ENCODE assay signal across 10 cellular contexts in the genomic region with DNA sequence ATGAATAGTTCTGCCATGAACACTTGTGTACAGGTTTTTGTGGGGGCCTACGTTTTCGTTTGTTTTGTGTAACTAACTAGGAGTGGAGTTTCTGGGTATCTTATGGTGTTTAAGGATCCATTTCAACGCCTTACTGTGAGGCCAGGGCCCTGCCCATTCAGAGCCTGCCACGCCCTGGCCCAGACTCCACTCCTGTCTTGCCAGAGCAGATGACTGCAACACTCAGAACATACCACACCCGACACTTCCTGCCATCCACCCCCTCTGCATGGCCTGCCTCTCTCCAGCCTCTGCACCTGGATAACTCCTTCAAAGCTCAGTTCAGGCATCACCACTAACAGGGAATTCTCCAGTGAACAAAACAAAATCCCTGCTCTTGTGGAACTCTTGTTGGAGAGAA. TPM values are rescaled to one million over a fixed set of nuclear protein-coding genes. Genes with fewer than 3 reads are reported as not detected.
DNase-seq lines count a peak whose midpoint lies in the region; ATAC-seq and TF ChIP-seq lines count a peak whose summit lies in the region.
"Had no signal": no experiment of that assay in that cellular context is flagged by ENCODE, and none has a peak within 500 bp of the region (broad histone marks: within the 10 kb centered on the region; RNA-seq: fewer than 3 reads in every experiment).

No MANE protein-coding gene starts in this region.

- CTCF ChIA-PET in activated CD4-positive, alpha-beta T cell treated with anti-CD3 and anti-CD28 coated beads for 36 hours (lab: Charles Lee): interaction anchor here (3.0 kb wide), 1 partner anchor 41 kb away, joined by 10 read pairs; no protein-coding TSS in a partner anchor
- CTCF ChIA-PET in activated naive CD4-positive, alpha-beta T cell treated with anti-CD3 and anti-CD28 coated beads for 36 hours (lab: Charles Lee): interaction anchor here (1.1 to 5.5 kb wide), 2 partner anchors 12 to 42 kb away, joined by 3 to 38 read pairs; partner anchors contain the start of gene RGCC
- CTCF ChIA-PET in HEK293T (lab: Yijun Ruan, JAX): interaction anchor here (0.6 kb wide), 1 partner anchor 148 kb away, joined by 3 read pairs; no protein-coding TSS in a partner anchor

- no peaks in the 10 kb centered on the region for H3K27me3 ChIP-seq in MG63

- ATAC-seq in activated CD4-positive, alpha-beta T cell treated with anti-CD3 and anti-CD28 coated beads for 36 hours: peak; percentile 75
- peak; percentile 63 for ATAC-seq in stimulated activated memory B cell treated with anti-CD40 and anti-IgM and Interleukin-4, amounts not matched to agents 10 μg/mL and 1 μg/mL and 100 μg/mL, for 72 hours
- ATAC-seq: Panc1 had no signal

- peaks cover 19% of the 10 kb centered on the region for H3K9me3 Mint-ChIP-seq in activated CD4-positive, alpha-beta T cell treated with anti-CD3 and anti-CD28 coated beads for 36 hours (ENCODE audit: low read depth)
- peaks cover 9% of the 10 kb centered on the region for H3K9me3 Mint-ChIP-seq in activated naive CD4-positive, alpha-beta T cell treated with anti-CD3 and anti-CD28 coated beads for 36 hours
- H3K9me3 Mint-ChIP-seq in stimulated activated memory B cell treated with anti-CD40 and anti-IgM and Interleukin-4, amounts not matched to agents 10 μg/mL and 1 μg/mL and 100 μg/mL, for 72 hours: peaks cover 3% of the 10 kb centered on the region

- H3K27ac Mint-ChIP-seq in activated CD4-positive, alpha-beta T cell treated with anti-CD3 and anti-CD28 coated beads for 36 hours: no peak overlapping the region
- peak overlapping the region; percentile 57 for H3K27ac Mint-ChIP-seq in activated naive CD4-positive, alpha-beta T cell treated with anti-CD3 and anti-CD28 coated beads for 36 hours
- peak overlapping the region; percentile 71 for H3K27ac Mint-ChIP-seq in stimulated activated memory B cell treated with anti-CD40 and anti-IgM and Interleukin-4, amounts not matched to agents 10 μg/mL and 1 μg/mL and 100 μg/mL, for 72 hours

- H3K4me3 ChIP-seq in MG63: no peak overlapping the region

- intact Hi-C loops in activated CD4-positive, alpha-beta T cell treated with anti-CD3 and anti-CD28 coated beads for 36 hours (cut with DNase I, micrococcal nuclease): no loop called here
- intact Hi-C loops in activated naive CD4-positive, alpha-beta T cell treated with anti-CD3 and anti-CD28 coated beads for 36 hours (cut with micrococcal nuclease): no loop called here
- intact Hi-C loops in posterior vena cava (cut with DNase I): no loop called here

- POLR2A ChIA-PET in activated CD4-positive, alpha-beta T cell treated with anti-CD3 and anti-CD28 coated beads for 36 hours (lab: Charles Lee): no interaction called here
- POLR2A ChIA-PET in HEK293T (lab: Yijun Ruan, JAX): no interaction called here

- DNase-seq in activated CD4-positive, alpha-beta T cell treated with anti-CD3 and anti-CD28 coated beads for 36 hours: peak; percentile 66
- no peak for DNase-seq in activated CD4-positive, alpha-beta T cell treated with anti-CD3 and anti-CD28 coated beads, Interleukin-2, amount 50 U/mL, for 4 hours
- DNase-seq in MG63 (peak; percentile 57), cortex of kidney (lab: John Stamatoyannopoulos, UW) (no peak), posterior vena cava (ENCODE audit: low spot score) (no peak), HEK293T (ENCODE audit: extremely low spot score) (no peak)
- DNase-seq in activated naive CD4-positive, alpha-beta T cell treated with anti-CD3 and anti-CD28 coated beads for 36 hours: peak; percentile 77
- DNase-seq: occipital lobe had no signal

- H3K4me3 Mint-ChIP-seq in activated CD4-positive, alpha-beta T cell treated with anti-CD3 and anti-CD28 coated beads for 36 hours: no peak overlapping the region
- no peak overlapping the region for H3K4me3 Mint-ChIP-seq in activated naive CD4-positive, alpha-beta T cell treated with anti-CD3 and anti-CD28 coated beads for 36 hours
- no peak overlapping the region for H3K4me3 Mint-ChIP-seq in stimulated activated memory B cell treated with anti-CD40 and anti-IgM and Interleukin-4, amounts not matched to agents 10 μg/mL and 1 μg/mL and 100 μg/mL, for 72 hours

- no peaks in the 10 kb centered on the region for H3K27me3 Mint-ChIP-seq in activated CD4-positive, alpha-beta T cell treated with anti-CD3 and anti-CD28 coated beads for 36 hours
- no peaks in the 10 kb centered on the region for H3K27me3 Mint-ChIP-seq in activated naive CD4-positive, alpha-beta T cell treated with anti-CD3 and anti-CD28 coated beads for 36 hours (ENCODE audit: low read depth)
- H3K27me3 Mint-ChIP-seq in stimulated activated memory B cell treated with anti-CD40 and anti-IgM and Interleukin-4, amounts not matched to agents 10 μg/mL and 1 μg/mL and 100 μg/mL, for 72 hours: no peaks in the 10 kb centered on the region

- H3K36me3 ChIP-seq in MG63: no peaks in the 10 kb centered on the region

- H3K4me1 Mint-ChIP-seq in activated CD4-positive, alpha-beta T cell treated with anti-CD3 and anti-CD28 coated beads for 36 hours: peaks cover 73% of the 10 kb centered on the region
- peaks cover 81% of the 10 kb centered on the region for H3K4me1 Mint-ChIP-seq in activated naive CD4-positive, alpha-beta T cell treated with anti-CD3 and anti-CD28 coated beads for 36 hours (ENCODE audit: low read depth)
- peaks cover 79% of the 10 kb centered on the region for H3K4me1 Mint-ChIP-seq in stimulated activated memory B cell treated with anti-CD40 and anti-IgM and Interleukin-4, amounts not matched to agents 10 μg/mL and 1 μg/mL and 100 μg/mL, for 72 hours

- H3K9me3 ChIP-seq in MG63: no peaks in the 10 kb centered on the region

- H3K36me3 Mint-ChIP-seq in activated CD4-positive, alpha-beta T cell treated with anti-CD3 and anti-CD28 coated beads for 36 hours (ENCODE audit: low read depth): peaks cover 7% of the 10 kb centered on the region
- H3K36me3 Mint-ChIP-seq in activated naive CD4-positive, alpha-beta T cell treated with anti-CD3 and anti-CD28 coated beads for 36 hours (ENCODE audit: low read depth): peaks cover 7% of the 10 kb centered on the region
- H3K36me3 Mint-ChIP-seq in stimulated activated memory B cell treated with anti-CD40 and anti-IgM and Interleukin-4, amounts not matched to agents 10 μg/mL and 1 μg/mL and 100 μg/mL, for 72 hours: peaks cover 7% of the 10 kb centered on the region

TF ChIP-seq in HEK293T, 16 proteins besides CTCF, POLR2A, EP300 and RAD21:
- TF ChIP-seq HDGF (IDR thresholded peaks at IDR 0.05; ENCODE audit: borderline replicate concordance): no peak
- no peak for TF ChIP-seq CTBP1 (IDR thresholded peaks at IDR 0.05; ENCODE audit: borderline replicate concordance)
- TF ChIP-seq LEF1 (IDR thresholded peaks at IDR 0.05; ENCODE audit: borderline replicate concordance): no peak
- no peak for TF ChIP-seq ARNT (IDR thresholded peaks at IDR 0.05)
- no peak for TF ChIP-seq BHLHE40 (IDR thresholded peaks at IDR 0.05; ENCODE audit: borderline replicate concordance)
- TF ChIP-seq FOXA1 (IDR thresholded peaks at IDR 0.05): no peak
- TF ChIP-seq, protein P1, sequence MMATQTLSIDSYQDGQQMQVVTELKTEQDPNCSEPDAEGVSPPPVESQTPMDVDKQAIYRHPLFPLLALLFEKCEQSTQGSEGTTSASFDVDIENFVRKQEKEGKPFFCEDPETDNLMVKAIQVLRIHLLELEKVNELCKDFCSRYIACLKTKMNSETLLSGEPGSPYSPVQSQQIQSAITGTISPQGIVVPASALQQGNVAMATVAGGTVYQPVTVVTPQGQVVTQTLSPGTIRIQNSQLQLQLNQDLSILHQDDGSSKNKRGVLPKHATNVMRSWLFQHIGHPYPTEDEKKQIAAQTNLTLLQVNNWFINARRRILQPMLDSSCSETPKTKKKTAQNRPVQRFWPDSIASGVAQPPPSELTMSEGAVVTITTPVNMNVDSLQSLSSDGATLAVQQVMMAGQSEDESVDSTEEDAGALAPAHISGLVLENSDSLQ (IDR thresholded peaks at IDR 0.05): no peak
- no peak for TF ChIP-seq NFRKB (IDR thresholded peaks at IDR 0.05)
- no peak for TF ChIP-seq L3MBTL2 (conservative IDR thresholded peaks at IDR 0.05)
- no peak for TF ChIP-seq SP1 (IDR thresholded peaks at IDR 0.05)
- TF ChIP-seq FOXK2 (IDR thresholded peaks at IDR 0.05): no peak
- no peak for TF ChIP-seq SUZ12 (IDR thresholded peaks at IDR 0.05)
- no peak for TF ChIP-seq ELF4 (IDR thresholded peaks at IDR 0.05)
- TF ChIP-seq TARDBP (IDR thresholded peaks at IDR 0.05): no peak

RNA-seq across cellular contexts. Expression of gene RGCC, which starts 43.2 kb away (rescaled TPM):
- total RNA-seq in activated CD4-positive, alpha-beta T cell treated with anti-CD3 and anti-CD28 coated beads for 36 hours: 100 to 1,000 TPM; 134 to 146 TPM
- total RNA-seq in MG63 (2014; rRNA removed; shearing (Covaris generic); ENCODE audit: low replicate concordance): 1.7 TPM in 1 of 2 replicates, not detected in the other
- total RNA-seq in activated naive CD4-positive, alpha-beta T cell treated with anti-CD3 and anti-CD28 coated beads for 36 hours: 10 to 100 TPM; 75.0 to 77.8 TPM
- 10 to 100 TPM; 29.6 to 68.3 TPM for total RNA-seq in posterior vena cava

Comparison
In these comparisons a context has a peak if more than half of its experiments do, and no peak if none do; other contexts are left out.
1. DNase-seq: peak in activated CD4-positive, alpha-beta T cell treated with anti-CD3 and anti-CD28 coated beads for 36 hours (single experiment), MG63 (single experiment) and activated naive CD4-positive, alpha-beta T cell treated with anti-CD3 and anti-CD28 coated beads for 36 hours (single experiment); none in activated CD4-positive, alpha-beta T cell treated with anti-CD3 and anti-CD28 coated beads, Interleukin-2, amount 50 U/mL, for 4 hours (0 of 2), cortex of kidney (single experiment), posterior vena cava (single experiment) and HEK293T (single experiment).
2. RNA of gene RGCC, which starts 43.2 kb away (total RNA-seq): 134 to 146 TPM in activated CD4-positive, alpha-beta T cell treated with anti-CD3 and anti-CD28 coated beads for 36 hours, 75.0 to 77.8 TPM in activated naive CD4-positive, alpha-beta T cell treated with anti-CD3 and anti-CD28 coated beads for 36 hours and 29.6 to 68.3 TPM in posterior vena cava; 1.7 TPM in MG63; every median in the first group is over 10 times any median in the second.